ENCODE assay signal across 8 cellular contexts in genomic region chr4:84529169-84529751, GRCh38. TPM values are rescaled to one million over a fixed set of nuclear protein-coding genes. Genes with fewer than 3 reads are reported as not detected.
DNase-seq lines count a peak whose midpoint lies in the region; ATAC-seq and TF ChIP-seq lines count a peak whose summit lies in the region.

No MANE protein-coding gene starts in this region.

- H3K36me3 Mint-ChIP-seq in neural crest cell (ENCODE audit: low read depth), result no peaks in the 10 kb centered on the region
- H3K36me3 Mint-ChIP-seq in activated T-cell treated with anti-CD3 and anti-CD28 coated beads, Interleukin-2, amount 50 U/mL, for 24 hours (ENCODE audit: low read depth), result no peaks in the 10 kb centered on the region

- peaks cover 2% of the 10 kb centered on the region for H3K27me3 Mint-ChIP-seq in neural crest cell (ENCODE audit: low read depth)
- peaks cover 39% of the 10 kb centered on the region for H3K27me3 Mint-ChIP-seq in activated T-cell treated with anti-CD3 and anti-CD28 coated beads, Interleukin-2, amount 50 U/mL, for 24 hours

- H3K9me3 Mint-ChIP-seq in neural crest cell, result no peaks in the 10 kb centered on the region
- no peaks in the 10 kb centered on the region for H3K9me3 Mint-ChIP-seq in activated T-cell treated with anti-CD3 and anti-CD28 coated beads, Interleukin-2, amount 50 U/mL, for 24 hours

- DNase-seq in NCI-H2029 treated with DMSO at 0.1 percent for 48 hours (lab: John Stamatoyannopoulos, UW) (peak; percentile 37), cerebellum (ENCODE audit: low spot score) (peak; percentile 2), neural crest cell (ENCODE audit: low read depth, low spot score) (no peak)
- no peak for DNase-seq in activated CD8-positive, alpha-beta memory T cell treated with anti-CD3 and anti-CD28 coated beads, Interleukin-2, amount 50 U/mL, for 4 hours
- DNase-seq in activated T-cell treated with anti-CD3 and anti-CD28 coated beads, Interleukin-2, amount 50 U/mL, for 24 hours, result no peak

- H3K4me1 Mint-ChIP-seq in neural crest cell, result no peaks in the 10 kb centered on the region
- H3K4me1 Mint-ChIP-seq in activated T-cell treated with anti-CD3 and anti-CD28 coated beads, Interleukin-2, amount 50 U/mL, for 24 hours (ENCODE audit: low read depth), result no peaks in the 10 kb centered on the region

- ATAC-seq in GM18909 (IDR thresholded peaks at IDR 0.05; ENCODE audit: poor library complexity, unreplicated experiment) (peak; percentile 65), GM21529 (IDR thresholded peaks at IDR 0.05; ENCODE audit: unreplicated experiment) (no peak)

- TF ChIP-seq CTCF in C4-2B (conservative IDR thresholded peaks at IDR 0.05) (peak; percentile 79), neural crest cell (conservative IDR thresholded peaks at IDR 0.05) (peak; percentile 86)

- no peak overlapping the region for H3K27ac ChIP-seq in C4-2B

- no peak overlapping the region for H3K27ac Mint-ChIP-seq in neural crest cell (ENCODE audit: unreplicated experiment)
- no peak overlapping the region for H3K27ac Mint-ChIP-seq in activated T-cell treated with anti-CD3 and anti-CD28 coated beads, Interleukin-2, amount 50 U/mL, for 24 hours

- H3K4me3 Mint-ChIP-seq in neural crest cell, result no peak overlapping the region
- no peak overlapping the region for H3K4me3 Mint-ChIP-seq in activated T-cell treated with anti-CD3 and anti-CD28 coated beads, Interleukin-2, amount 50 U/mL, for 24 hours

RNA-seq across cellular contexts. Expression of gene NKX6-1, which starts 30.2 kb away (rescaled TPM):
- total RNA-seq in cerebellum, result 0.09 TPM
- 19.2 and 21.1 TPM in 2 replicates for total RNA-seq in neural crest cell

RNA-seq across cellular contexts. Expression of gene CDS1, which starts 53.7 kb away (rescaled TPM):
- total RNA-seq in cerebellum, result 28.9 TPM
- 1.1 and 1.3 TPM in 2 replicates for total RNA-seq in neural crest cell

Comparison
In these comparisons a context has a peak if more than half of its experiments do, and no peak if none do; other contexts are left out.
1. DNase-seq: peak in NCI-H2029 treated with DMSO at 0.1 percent for 48 hours (single experiment) and cerebellum (single experiment); none in neural crest cell (single experiment), activated CD8-positive, alpha-beta memory T cell treated with anti-CD3 and anti-CD28 coated beads, Interleukin-2, amount 50 U/mL, for 4 hours (single experiment) and activated T-cell treated with anti-CD3 and anti-CD28 coated beads, Interleukin-2, amount 50 U/mL, for 24 hours (single experiment).
2. RNA of gene NKX6-1, which starts 30.2 kb away (total RNA-seq): 19.2 to 21.1 TPM in neural crest cell; 0.09 TPM in cerebellum (single experiment); every median in the first group is over 10 times any median in the second.
3. RNA of gene CDS1, which starts 53.7 kb away (total RNA-seq): 28.9 TPM in cerebellum (single experiment); 1.1 to 1.3 TPM in neural crest cell; every median in the first group is over 10 times any median in the second.